In genomic region chr13:110257408-110257807, GRCh38 we compare ENCODE assay signal across 18 cellular contexts. TPM values are rescaled to one million over a fixed set of nuclear protein-coding genes. Genes with fewer than 3 reads are reported as not detected.
DNase-seq lines count a peak whose midpoint lies in the region; ATAC-seq and TF ChIP-seq lines count a peak whose summit lies in the region.
"Had no signal": no experiment of that assay in that cellular context is flagged by ENCODE, and none has a peak within 500 bp of the region (broad histone marks: within the 10 kb centered on the region; RNA-seq: fewer than 3 reads in every experiment).

No MANE protein-coding gene starts in this region.

- DNase-seq in ascending aorta (ENCODE audit: low spot score in 2 of 2) (peak in 1 of 2 donors; percentile 48), lower lobe of right lung (no peak), NCI-H510A treated with DMSO at 0.1 percent for 48 hours (lab: John Stamatoyannopoulos, UW) (no peak)
- DNase-seq in activated CD8-positive, alpha-beta T cell treated with anti-CD3 and anti-CD28 coated beads for 36 hours = no peak
- DNase-seq in CD8-positive, alpha-beta T cell = no peak
- DNase-seq: Caco-2; DMS53; NCI-H146; NCI-H2081 treated with DMSO at 0.1 percent for 48 hours; NCI-H2227 treated with DMSO at 0.1 percent for 48 hours; NCI-H526; NK-92 treated with Interleukin-12 subunit alpha and Interleukin-12 subunit beta, amount 100 ng/mL, for 24 hours had no signal

- H3K4me1 ChIP-seq in ascending aorta (peaks cover 8 to 47% of the 10 kb centered on the region in 2 donors), gastroesophageal sphincter (peaks cover 13 to 74% (median 33%) of the 10 kb centered on the region in 3 donors), stomach smooth muscle (ENCODE audit: control insufficient read depth, insufficient read depth, low read length) (peaks cover 41% of the 10 kb centered on the region), lower lobe of right lung (peaks cover 28% of the 10 kb centered on the region)
- H3K4me1 ChIP-seq in CD8-positive, alpha-beta T cell (ENCODE audit: insufficient read depth, low read length) = no peaks in the 10 kb centered on the region

- TF ChIP-seq CTCF in ascending aorta (IDR thresholded peaks at IDR 0.05) (no peak), gastroesophageal sphincter (IDR thresholded peaks at IDR 0.05) (no peak), lower lobe of right lung (IDR thresholded peaks at IDR 0.05) (no peak)
- no peak for TF ChIP-seq CTCF in activated CD8-positive, alpha-beta T cell treated with anti-CD3 and anti-CD28 coated beads for 36 hours (IDR thresholded peaks at IDR 0.05)
- TF ChIP-seq CTCF in CD8-positive, alpha-beta T cell (IDR thresholded peaks at IDR 0.05) = no peak

- ATAC-seq in GM19463 (IDR thresholded peaks at IDR 0.05; ENCODE audit: unreplicated experiment) (peak; percentile 54), gastroesophageal sphincter (no peak), lower lobe of right lung (no peak)
- ATAC-seq in activated CD8-positive, alpha-beta T cell treated with anti-CD3 and anti-CD28 coated beads for 36 hours = no peak
- no peak for ATAC-seq in CD8-positive, alpha-beta T cell
- ATAC-seq: A549, GM23338 had no signal

- H3K36me3 ChIP-seq in ascending aorta = no peaks in the 10 kb centered on the region
- no peaks in the 10 kb centered on the region for H3K36me3 ChIP-seq in gastroesophageal sphincter
- no peaks in the 10 kb centered on the region for H3K36me3 ChIP-seq in stomach smooth muscle (ENCODE audit: control insufficient read depth in 2 of 2, insufficient read depth in 2 of 2, low read length in 2 of 2)
- no peaks in the 10 kb centered on the region for H3K36me3 ChIP-seq in CD8-positive, alpha-beta T cell (ENCODE audit: insufficient read depth, low read length)
- no peaks in the 10 kb centered on the region for H3K36me3 ChIP-seq in lower lobe of right lung

- intact Hi-C loops in ascending aorta (cut with DNase I) = no loop called here
- intact Hi-C loops in activated CD8-positive, alpha-beta T cell treated with anti-CD3 and anti-CD28 coated beads for 36 hours (cut with micrococcal nuclease) = no loop called here
- intact Hi-C loops in CD8-positive, alpha-beta T cell (cut with DNase I, micrococcal nuclease) = no loop called here
- intact Hi-C loops in lower lobe of right lung (cut with DNase I) = no loop called here

- peaks cover 3% of the 10 kb centered on the region for H3K9me3 Mint-ChIP-seq in activated CD8-positive, alpha-beta T cell treated with anti-CD3 and anti-CD28 coated beads for 36 hours
- H3K9me3 Mint-ChIP-seq in CD8-positive, alpha-beta T cell = peaks cover 5% of the 10 kb centered on the region
- H3K9me3 Mint-ChIP-seq: GM23338 had no signal

- H3K4me3 Mint-ChIP-seq in activated CD8-positive, alpha-beta T cell treated with anti-CD3 and anti-CD28 coated beads for 36 hours = no peak overlapping the region
- no peak overlapping the region for H3K4me3 Mint-ChIP-seq in CD8-positive, alpha-beta T cell
- H3K4me3 Mint-ChIP-seq: GM23338 had no signal

- H3K27ac Mint-ChIP-seq in activated CD8-positive, alpha-beta T cell treated with anti-CD3 and anti-CD28 coated beads for 36 hours = no peak overlapping the region
- no peak overlapping the region for H3K27ac Mint-ChIP-seq in CD8-positive, alpha-beta T cell
- H3K27ac Mint-ChIP-seq: CD14-positive monocyte, GM23338 had no signal

- no peaks in the 10 kb centered on the region for H3K27me3 ChIP-seq in ascending aorta
- H3K27me3 ChIP-seq in gastroesophageal sphincter = no peaks in the 10 kb centered on the region
- no peaks in the 10 kb centered on the region for H3K27me3 ChIP-seq in stomach smooth muscle (ENCODE audit: control insufficient read depth in 1 of 2, insufficient read depth in 2 of 2, low read length in 2 of 2)
- no peaks in the 10 kb centered on the region for H3K27me3 ChIP-seq in CD8-positive, alpha-beta T cell (ENCODE audit: insufficient read depth, low read length)
- no peaks in the 10 kb centered on the region for H3K27me3 ChIP-seq in lower lobe of right lung (ENCODE audit: low read depth)

- peak overlapping the region; percentile 85 to 95 for H3K27ac ChIP-seq in ascending aorta
- peak overlapping the region; percentile 29 to 88 (median 82) for H3K27ac ChIP-seq in gastroesophageal sphincter
- H3K27ac ChIP-seq in stomach smooth muscle (ENCODE audit: low read length) = peak overlapping the region; percentile 60
- no peak overlapping the region for H3K27ac ChIP-seq in CD8-positive, alpha-beta T cell (ENCODE audit: low read depth, low read length)
- H3K27ac ChIP-seq in lower lobe of right lung = no peak overlapping the region
- H3K27ac ChIP-seq: A549 had no signal

- H3K4me1 Mint-ChIP-seq in activated CD8-positive, alpha-beta T cell treated with anti-CD3 and anti-CD28 coated beads for 36 hours (ENCODE audit: low read depth) = no peaks in the 10 kb centered on the region
- peaks cover 2% of the 10 kb centered on the region for H3K4me1 Mint-ChIP-seq in CD8-positive, alpha-beta T cell (ENCODE audit: low read depth)
- H3K4me1 Mint-ChIP-seq: CD14-positive monocyte had no signal

- H3K4me3 ChIP-seq in ascending aorta (no peak overlapping the region), gastroesophageal sphincter (no peak overlapping the region), stomach smooth muscle (ENCODE audit: low read length in 2 of 2) (no peak overlapping the region), lower lobe of right lung (no peak overlapping the region)
- H3K4me3 ChIP-seq in CD8-positive, alpha-beta T cell (ENCODE audit: low read depth, low read length) = no peak overlapping the region
- H3K4me3 ChIP-seq: A549, GM23338 had no signal

- POLR2A ChIA-PET in activated CD8-positive, alpha-beta T cell treated with anti-CD3 and anti-CD28 coated beads for 36 hours (lab: Charles Lee) = no interaction called here
- POLR2A ChIA-PET in CD8-positive, alpha-beta T cell (lab: Charles Lee) = no interaction called here

- H3K27me3 Mint-ChIP-seq in activated CD8-positive, alpha-beta T cell treated with anti-CD3 and anti-CD28 coated beads for 36 hours = peaks cover 6% of the 10 kb centered on the region
- H3K27me3 Mint-ChIP-seq in CD8-positive, alpha-beta T cell (ENCODE audit: low read depth) = peaks cover 16% of the 10 kb centered on the region

- no peak for TF ChIP-seq EP300 in gastroesophageal sphincter (IDR thresholded peaks at IDR 0.05)

- no peak for TF ChIP-seq POLR2A in gastroesophageal sphincter (IDR thresholded peaks at IDR 0.05)

- H3K9me3 ChIP-seq in ascending aorta (no peaks in the 10 kb centered on the region), gastroesophageal sphincter (no peaks in the 10 kb centered on the region), stomach smooth muscle (ENCODE audit: control insufficient read depth in 2 of 2, low read length in 2 of 2) (no peaks in the 10 kb centered on the region), lower lobe of right lung (no peaks in the 10 kb centered on the region)
- no peaks in the 10 kb centered on the region for H3K9me3 ChIP-seq in CD8-positive, alpha-beta T cell (ENCODE audit: low read length)
- H3K9me3 ChIP-seq: A549, Caco-2 had no signal

- H3K36me3 Mint-ChIP-seq in activated CD8-positive, alpha-beta T cell treated with anti-CD3 and anti-CD28 coated beads for 36 hours (ENCODE audit: low read depth) = no peaks in the 10 kb centered on the region
- no peaks in the 10 kb centered on the region for H3K36me3 Mint-ChIP-seq in CD8-positive, alpha-beta T cell
- H3K36me3 Mint-ChIP-seq: CD14-positive monocyte had no signal

- no peak overlapping the region for H3K9ac ChIP-seq in stomach smooth muscle (ENCODE audit: low read length in 2 of 2)

- CTCF ChIA-PET in activated CD8-positive, alpha-beta T cell treated with anti-CD3 and anti-CD28 coated beads for 36 hours (lab: Charles Lee) = no interaction called here
- CTCF ChIA-PET in CD8-positive, alpha-beta T cell (lab: Charles Lee) = no interaction called here

- 78 to 82% methylated on average over 2 to 3 of the region's 3 CpGs for WGBS in gastroesophageal sphincter (ENCODE audit: low coverage in 1 of 2), 2 donors

RNA-seq across cellular contexts. Expression of gene COL4A1, which starts 49.5 kb away (rescaled TPM):
- total RNA-seq in ascending aorta = 756 TPM
- 100 to 1,000 TPM; 278 to 618 (median 440) TPM for total RNA-seq in gastroesophageal sphincter
- total RNA-seq in activated CD8-positive, alpha-beta T cell treated with anti-CD3 and anti-CD28 coated beads for 36 hours = not detected
- not detected for total RNA-seq in CD8-positive, alpha-beta T cell
- total RNA-seq in lower lobe of right lung = 161 TPM

RNA-seq across cellular contexts. Expression of gene COL4A2, which starts 49.7 kb away (rescaled TPM):
- total RNA-seq in ascending aorta (1,227 TPM), gastroesophageal sphincter (100 to 1,000 TPM; 478 to 945 (median 543) TPM), lower lobe of right lung (185 TPM)
- total RNA-seq in activated CD8-positive, alpha-beta T cell treated with anti-CD3 and anti-CD28 coated beads for 36 hours = not detected
- total RNA-seq in CD8-positive, alpha-beta T cell = not detected

Comparison
In these comparisons a context has a peak if more than half of its experiments do, and no peak if none do; other contexts are left out.
1. H3K27ac ChIP-seq: peak in ascending aorta (2 of 2), gastroesophageal sphincter (4 of 4) and stomach smooth muscle (single experiment); none in CD8-positive, alpha-beta T cell (single experiment) and lower lobe of right lung (single experiment).
2. RNA of gene COL4A1, which starts 49.5 kb away (total RNA-seq): 756 TPM in ascending aorta (single experiment), 278 to 618 TPM in gastroesophageal sphincter and 161 TPM in lower lobe of right lung (single experiment); not detected in activated CD8-positive, alpha-beta T cell treated with anti-CD3 and anti-CD28 coated beads for 36 hours and not detected in CD8-positive, alpha-beta T cell; every median in the first group is over 100 times any median in the second.
3. RNA of gene COL4A2, which starts 49.7 kb away (total RNA-seq): 1,227 TPM in ascending aorta (single experiment), 478 to 945 TPM in gastroesophageal sphincter and 185 TPM in lower lobe of right lung (single experiment); not detected in CD8-positive, alpha-beta T cell and not detected in activated CD8-positive, alpha-beta T cell treated with anti-CD3 and anti-CD28 coated beads for 36 hours; every median in the first group is over 100 times any median in the second.